Comparison of ENCODE assay signal across 8 cellular contexts in the genomic region with DNA sequence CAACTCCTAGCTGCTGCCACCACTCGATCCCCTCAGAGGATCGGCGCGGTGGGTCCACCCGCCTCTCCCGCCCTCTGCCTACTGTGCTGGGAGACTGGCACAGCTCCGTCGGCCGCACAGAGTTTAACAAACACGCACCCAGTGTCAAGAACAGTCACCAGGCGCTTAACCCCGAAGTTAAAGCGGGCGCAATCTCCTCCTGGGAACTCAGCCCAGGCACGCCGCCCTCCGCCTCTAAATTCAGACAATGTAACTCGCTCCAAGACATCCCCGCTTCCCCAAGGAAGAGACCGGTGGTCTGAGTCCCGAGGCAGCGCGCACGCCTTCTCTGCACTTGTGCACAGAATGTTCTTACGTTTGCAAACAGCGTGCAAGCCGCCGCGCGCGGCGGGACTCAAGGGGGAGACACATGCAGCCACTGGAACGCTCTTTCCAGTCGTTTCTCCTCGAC. TPM values are rescaled to one million over a fixed set of nuclear protein-coding genes. Genes with fewer than 3 reads are reported as not detected.
DNase-seq lines count a peak whose midpoint lies in the region; ATAC-seq and TF ChIP-seq lines count a peak whose summit lies in the region.

No MANE protein-coding gene starts in this region.

- intact Hi-C loops in gastrocnemius medialis (cut with DNase I; ENCODE audit: low total_unique reads) = loop anchor here (5.0 to 10.0 kb wide), 3 partner anchors 103 to 267 kb away; no protein-coding TSS in a partner anchor

- H3K27me3 ChIP-seq in SJSA1 (replicated peaks) (peaks cover 63% of the 10 kb centered on the region), gastrocnemius medialis (peaks cover 40 to 93% (median 59%) of the 10 kb centered on the region in 3 donors)

- in situ Hi-C loops in gastrocnemius medialis (cut with MboI; ENCODE audit: low sequenced_read_pairs in 4 of 4) = no loop called here

- no peak overlapping the region for H3K27ac ChIP-seq in SJSA1
- peak overlapping the region in 1 of 4 donors; percentile 57 for H3K27ac ChIP-seq in gastrocnemius medialis

- no peak for TF ChIP-seq CTCF in gastrocnemius medialis (IDR thresholded peaks at IDR 0.05 in 4 of 5, conservative IDR thresholded peaks at IDR 0.05 in 1 of 5)

- H3K4me3 ChIP-seq in SJSA1 (peak overlapping the region; percentile 38), iPS-11a (ENCODE audit: low read depth, low read length) (peak overlapping the region; percentile 9), gastrocnemius medialis (peak overlapping the region; percentile 48 to 67 (median 56))

- ATAC-seq in GM19025 (IDR thresholded peaks at IDR 0.05; ENCODE audit: low read depth, unreplicated experiment) = peak; percentile 16
- ATAC-seq in HG03354 (IDR thresholded peaks at IDR 0.05; ENCODE audit: poor library complexity, severe bottlenecking, unreplicated experiment) = peak; percentile 30
- ATAC-seq in gastrocnemius medialis = no peak

- H3K4me1 ChIP-seq in SJSA1 (replicated peaks) = peaks cover 25% of the 10 kb centered on the region
- H3K4me1 ChIP-seq in gastrocnemius medialis = peaks cover 4 to 34% of the 10 kb centered on the region in 2 donors

- DNase-seq in Ammon's horn (ENCODE audit: low spot score) (peak; percentile 65), SJSA1 (ENCODE audit: low read depth in 1 of 2, low spot score in 2 of 2) (peak; percentile 47), anterior cingulate cortex (lab: John Stamatoyannopoulos, UW) (peak in 41 of 58 donors; percentile 10 to 66 (median 40)), gastrocnemius medialis (no peak), HCEC 1CT (no peak)

- no peaks in the 10 kb centered on the region for H3K36me3 ChIP-seq in SJSA1
- no peaks in the 10 kb centered on the region for H3K36me3 ChIP-seq in gastrocnemius medialis

- H3K9me3 ChIP-seq in SJSA1 (replicated peaks) (0 out of 2 replicates have a peak, but pooled peaks cover 2% of the 10 kb centered on the region), gastrocnemius medialis (no peaks in the 10 kb centered on the region)

- no peak for TF ChIP-seq POLR2A in gastrocnemius medialis (IDR thresholded peaks at IDR 0.05)

RNA-seq across cellular contexts. Expression of a gene that starts 0.5 kb away (rescaled TPM):
- 0.22 and 0.79 TPM in 2 replicates for total RNA-seq in SJSA1 (2014; rRNA removed; shearing (Covaris generic))
- total RNA-seq in gastrocnemius medialis = 1 to 10 TPM; 2.5 to 6.6 (median 4.0) TPM

Comparison
In these comparisons a context has a peak if more than half of its experiments do, and no peak if none do; other contexts are left out.
1. DNase-seq: peak in Ammon's horn (single experiment), SJSA1 (2 of 2) and anterior cingulate cortex (41 of 58); none in gastrocnemius medialis (0 of 2) and HCEC 1CT (single experiment).
2. ATAC-seq: peak in GM19025 (single experiment) and HG03354 (single experiment); none in gastrocnemius medialis (0 of 2).
3. Peak in every context shown above with its lines, with median percentiles within 50 percentile points of each other: H3K4me3 ChIP-seq.